ENCODE assay signal across 8 cellular contexts in genomic region chr22:21567456-21568206, GRCh38. TPM values are rescaled to one million over a fixed set of nuclear protein-coding genes. Genes with fewer than 3 reads are reported as not detected.
A peak's percentile ranks its signal among the peaks of the same experiment; 100 is the strongest.
DNase-seq lines count a peak whose midpoint lies in the region; ATAC-seq, FAIRE-seq and TF ChIP-seq lines count a peak whose summit lies in the region.

Gene UBE2L3, plus strand, starts transcription at chr22:21567714. Its CDS starts 31 bp downstream, at chr22:21567745.

- peaks cover 34% of the 10 kb centered on the region for H4K20me1 ChIP-seq in keratinocyte (ENCODE audit: control insufficient read depth, extremely low read depth, insufficient read depth, low read length)

- no peak for TF ChIP-seq CTCF in keratinocyte (optimal IDR thresholded peaks at IDR 0.05 in 1 of 3, IDR thresholded peaks at IDR 0.05 in 1 of 3, conservative IDR thresholded peaks at IDR 0.05 in 1 of 3; ENCODE audit: extremely low read depth in 1 of 3, insufficient read depth in 2 of 3, low read length in 3 of 3)

- peak within 1 kb of the TSS; percentile 79 to 83 (median 79) for H3K4me3 ChIP-seq in keratinocyte (ENCODE audit: control insufficient read depth in 2 of 3, extremely low read depth in 1 of 3, insufficient read depth in 2 of 3, low read depth in 1 of 3, low read length in 3 of 3)

- H3K4me2 ChIP-seq in keratinocyte (ENCODE audit: control insufficient read depth, extremely low read depth, insufficient read depth, low read depth, low read length): peak within 1 kb of the TSS; percentile 97

- H3K9me1 ChIP-seq in keratinocyte (ENCODE audit: control insufficient read depth, extremely low read depth, insufficient read depth, low read length): peaks cover 6% of the 10 kb centered on the region

- H3K36me3 ChIP-seq in ES-I3 (ENCODE audit: insufficient read depth, low read length) (no peaks in the 10 kb centered on the region), keratinocyte (ENCODE audit: control insufficient read depth in 2 of 2, extremely low read depth in 1 of 2, insufficient read depth in 2 of 2, low read length in 2 of 2) (peaks cover 3 to 17% of the 10 kb centered on the region in 2 experiments)

- peak within 1 kb of the TSS; percentile 99 for H3K9ac ChIP-seq in ES-I3 (ENCODE audit: low read depth, low read length)
- H3K9ac ChIP-seq in keratinocyte (ENCODE audit: control insufficient read depth, extremely low read depth, insufficient read depth, low read length): peak within 1 kb of the TSS; percentile 98

- peak; percentile 77 for ATAC-seq in HG02642 (IDR thresholded peaks at IDR 0.05; ENCODE audit: poor library complexity, unreplicated experiment)

- no peaks in the 10 kb centered on the region for H3K27me3 ChIP-seq in keratinocyte (ENCODE audit: control insufficient read depth, extremely low read depth, insufficient read depth, low read length)

- H3K27ac ChIP-seq in keratinocyte (ENCODE audit: control insufficient read depth, insufficient read depth, low read length): peak within 1 kb of the TSS; percentile 93

- H3K9me3 ChIP-seq in ES-I3 (ENCODE audit: control insufficient read depth, insufficient read depth, low read length) (no peaks in the 10 kb centered on the region), keratinocyte (ENCODE audit: control insufficient read depth, low read depth, low read length) (no peaks in the 10 kb centered on the region)

- DNase-seq in NCI-H226 (peak; percentile 43), cerebellar cortex (ENCODE audit: low spot score) (peak; percentile 78), keratinocyte (ENCODE audit: low read depth, low spot score) (peak; percentile 30), NCI-H526 treated with DMSO at 0.1 percent for 48 hours (lab: John Stamatoyannopoulos, UW) (no peak)
- DNase-seq in activated CD4-positive, alpha-beta T cell treated with anti-CD3 and anti-CD28 coated beads for 24 hours (ENCODE audit: low read depth in 2 of 2): peak; percentile 74 to 82
- DNase-seq in stimulated activated CD4-positive, alpha-beta T cell treated with anti-CD3 and anti-CD28 coated beads, Interleukin-12 subunit alpha, Interleukin-12 subunit beta, amount 100 ng/mL, for 4 hours: peak; percentile 82

- peaks cover 17% of the 10 kb centered on the region for H3K4me1 ChIP-seq in ES-I3 (ENCODE audit: insufficient read depth, low read length)
- H3K4me1 ChIP-seq in keratinocyte (ENCODE audit: control insufficient read depth, extremely low read depth, insufficient read depth, low read length): peaks cover 25% of the 10 kb centered on the region

- no peak for FAIRE-seq in keratinocyte (lab: Jason Lieb, UNC)

- dilution Hi-C loops in keratinocyte (cut with MboI; ENCODE audit: extremely low pct_ligation_motif_present, low sequenced_read_pairs): no loop called here

- peaks cover 51% of the 10 kb centered on the region for H3K79me2 ChIP-seq in keratinocyte (ENCODE audit: control insufficient read depth, insufficient read depth, low read length)

- peak within 1 kb of the TSS; percentile 71 for H2AFZ ChIP-seq in keratinocyte (ENCODE audit: control insufficient read depth, low read length)

RNA-seq across cellular contexts. Expression of gene UBE2L3, which starts in this region (rescaled TPM):
- 43.7 to 92.1 TPM (median 80.8 TPM) in 3 replicates for polyA plus RNA-seq in keratinocyte
- polyA plus RNA-seq in keratinocyte (2011; ENCODE audit: low read depth): 24.2 TPM
- polyA plus RNA-seq in keratinocyte (2011; cell fraction: cytosol; rRNA removed): 76.9 and 97.2 TPM in 2 replicates
- 37.2 and 41.9 TPM in 2 replicates for polyA plus RNA-seq in keratinocyte (2011; cell fraction: nucleus; rRNA removed)
- polyA plus RNA-seq in keratinocyte (2012; ENCODE audit: low replicate concordance): 54.2 and 88.0 TPM in 2 replicates
- polyA minus RNA-seq in keratinocyte: 31.9 to 42.9 TPM (median 37.8 TPM) in 3 replicates
- 33.0 TPM for polyA minus RNA-seq in keratinocyte (2011; cell fraction: cytosol; rRNA and poly(A)+ RNA removed)
- polyA minus RNA-seq in keratinocyte (2011; cell fraction: nucleus; rRNA and poly(A)+ RNA removed): 11.4 and 18.1 TPM in 2 replicates
